8 cellular contexts compared by ENCODE assay signal in the genomic region with DNA sequence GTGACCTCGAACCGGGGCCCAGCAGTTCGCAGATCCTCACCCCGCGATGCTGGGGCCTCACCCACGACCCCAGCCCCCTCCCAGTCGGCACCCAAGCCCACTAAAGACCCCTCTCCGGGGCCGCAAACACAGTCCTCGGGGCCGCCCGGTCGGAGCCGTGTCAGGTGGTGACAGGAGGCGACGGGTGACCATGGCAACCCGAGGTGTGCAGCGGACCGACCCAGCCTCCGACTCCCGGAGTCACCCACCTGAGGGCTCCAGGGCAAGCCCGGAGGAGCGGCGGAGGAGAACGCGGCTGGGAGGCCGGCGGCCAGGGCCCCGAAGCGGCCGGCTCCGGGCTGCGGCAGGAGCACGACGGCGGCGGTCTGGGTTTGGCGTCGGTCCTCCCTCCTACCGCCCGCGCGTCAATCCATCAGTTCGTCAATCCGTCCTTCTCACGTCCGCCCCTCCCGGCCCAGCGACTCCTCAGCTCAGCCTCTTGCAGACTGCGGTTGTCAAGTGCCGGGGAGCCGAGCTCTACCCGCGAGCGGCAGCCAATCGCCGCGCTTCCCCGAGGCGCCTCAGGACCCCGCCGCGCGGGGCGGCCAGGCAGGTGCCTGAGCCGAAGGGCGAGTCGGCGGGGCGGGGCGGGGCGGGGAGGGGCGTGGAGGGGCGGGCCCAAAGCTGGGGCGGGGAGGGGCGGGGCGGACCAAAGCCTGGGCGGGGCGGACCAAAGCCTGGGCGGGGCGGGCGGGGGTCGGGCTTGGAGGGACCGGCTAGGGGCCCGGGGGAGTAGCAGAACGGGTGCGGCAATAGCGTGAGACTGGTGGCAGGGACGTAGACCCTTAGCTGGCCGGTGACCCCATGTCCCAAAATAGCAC. TPM values are rescaled to one million over a fixed set of nuclear protein-coding genes. Genes with fewer than 3 reads are reported as not detected.
DNase-seq lines count a peak whose midpoint lies in the region; ATAC-seq and TF ChIP-seq lines count a peak whose summit lies in the region.

A gene (minus strand): TSS at position 489 of the 860 bp plus-strand sequence. CDS start 18,590 bp downstream, outside the sequence.

- H3K27ac ChIP-seq in right atrium auricular region (peak within 1 kb of the TSS; percentile 84 to 88), psoas muscle (peak within 1 kb of the TSS; percentile 85), urinary bladder (ENCODE audit: low read depth) (peak within 1 kb of the TSS; percentile 73)

- WGBS in psoas muscle, 3 donors: 1% methylated on average over 48 to 90 of the region's 90 CpGs
- WGBS in urinary bladder: under 1% methylated on average over 90 of the region's 90 CpGs

- peak within 1 kb of the TSS; percentile 77 for H3K27ac Mint-ChIP-seq in T-helper 17 cell

- intact Hi-C loops in psoas muscle (cut with DNase I): loop anchor here (5.0 to 10.0 kb wide), 3 partner anchors 35 to 77 kb away; a partner anchor contains a TSS

- no peaks in the 10 kb centered on the region for H3K27me3 Mint-ChIP-seq in T-helper 17 cell

- H3K4me3 ChIP-seq in right atrium auricular region (peak within 1 kb of the TSS; percentile 80 to 83), psoas muscle (peak within 1 kb of the TSS; percentile 98), urinary bladder (ENCODE audit: low read depth, low read length) (peak within 1 kb of the TSS; percentile 86)

- H3K4me1 ChIP-seq in right atrium auricular region (peaks cover 0 to 12% of the 10 kb centered on the region in 2 donors), psoas muscle (peaks cover 11% of the 10 kb centered on the region), urinary bladder (ENCODE audit: insufficient read depth) (no peaks in the 10 kb centered on the region)

- H3K27me3 ChIP-seq in right atrium auricular region: no peaks in the 10 kb centered on the region
- no peaks in the 10 kb centered on the region for H3K27me3 ChIP-seq in psoas muscle (ENCODE audit: insufficient read depth in 3 of 3, low read length in 2 of 3)

- H3K36me3 ChIP-seq in right atrium auricular region (no peaks in the 10 kb centered on the region), psoas muscle (ENCODE audit: insufficient read depth in 1 of 2, low read depth in 1 of 2) (no peaks in the 10 kb centered on the region), urinary bladder (ENCODE audit: insufficient read depth) (no peaks in the 10 kb centered on the region)

- peaks cover 12% of the 10 kb centered on the region for H3K4me1 Mint-ChIP-seq in T-helper 17 cell

- peak within 1 kb of the TSS; percentile 94 for H3K4me3 Mint-ChIP-seq in T-helper 17 cell

- H3K36me3 Mint-ChIP-seq in T-helper 17 cell (ENCODE audit: low read depth): no peaks in the 10 kb centered on the region

- TF ChIP-seq CTCF in right atrium auricular region (IDR thresholded peaks at IDR 0.05): no peak
- no peak for TF ChIP-seq CTCF in psoas muscle (IDR thresholded peaks at IDR 0.05)

- ATAC-seq in GM18499 (IDR thresholded peaks at IDR 0.05; ENCODE audit: insufficient read depth, unreplicated experiment) (peak; percentile 81), HG02938 (IDR thresholded peaks at IDR 0.05; ENCODE audit: unreplicated experiment) (peak; percentile 92), T-helper 17 cell (peak; percentile 97), psoas muscle (peak; percentile 98 to 100 (median 99))

- DNase-seq in NCI-H1694 treated with DMSO at 0.1 percent for 48 hours (lab: John Stamatoyannopoulos, UW): peak; percentile 89
- peak; percentile 95 to 96 (median 95) for DNase-seq in T-helper 17 cell
- peak; percentile 42 to 97 (median 91) for DNase-seq in anterior cingulate cortex (lab: John Stamatoyannopoulos, UW)
- DNase-seq in right atrium auricular region (ENCODE audit: low spot score): peak; percentile 95
- DNase-seq in psoas muscle: peak; percentile 95 to 98

- H3K9me3 ChIP-seq in T-helper 17 cell (ENCODE audit: control insufficient read depth, low read length, poor library complexity, severe bottlenecking) (no peaks in the 10 kb centered on the region), right atrium auricular region (no peaks in the 10 kb centered on the region), psoas muscle (no peaks in the 10 kb centered on the region)

RNA-seq across cellular contexts. Expression of the gene that starts here (rescaled TPM):
- total RNA-seq in T-helper 17 cell: 10 to 100 TPM; 13.2 to 19.0 TPM
- 10 to 100 TPM; 14.0 to 22.4 TPM for total RNA-seq in right atrium auricular region
- total RNA-seq in psoas muscle: 10 to 100 TPM; 13.9 to 16.3 (median 14.9) TPM
- polyA plus RNA-seq in psoas muscle: 10 to 100 TPM in 1 of 3 donors, 1 to 10 TPM in 2; 5.7 to 19.6 (median 7.4) TPM
- 21.0 TPM for total RNA-seq in urinary bladder
- polyA plus RNA-seq in urinary bladder: 10.5 TPM

Comparison
In these comparisons a context has a peak if more than half of its experiments do, and no peak if none do; other contexts are left out.
1. Peak in every context shown above with its lines: DNase-seq, ATAC-seq, H3K4me3 ChIP-seq and H3K27ac ChIP-seq.